8 cellular contexts compared by ENCODE assay signal in the genomic region with DNA sequence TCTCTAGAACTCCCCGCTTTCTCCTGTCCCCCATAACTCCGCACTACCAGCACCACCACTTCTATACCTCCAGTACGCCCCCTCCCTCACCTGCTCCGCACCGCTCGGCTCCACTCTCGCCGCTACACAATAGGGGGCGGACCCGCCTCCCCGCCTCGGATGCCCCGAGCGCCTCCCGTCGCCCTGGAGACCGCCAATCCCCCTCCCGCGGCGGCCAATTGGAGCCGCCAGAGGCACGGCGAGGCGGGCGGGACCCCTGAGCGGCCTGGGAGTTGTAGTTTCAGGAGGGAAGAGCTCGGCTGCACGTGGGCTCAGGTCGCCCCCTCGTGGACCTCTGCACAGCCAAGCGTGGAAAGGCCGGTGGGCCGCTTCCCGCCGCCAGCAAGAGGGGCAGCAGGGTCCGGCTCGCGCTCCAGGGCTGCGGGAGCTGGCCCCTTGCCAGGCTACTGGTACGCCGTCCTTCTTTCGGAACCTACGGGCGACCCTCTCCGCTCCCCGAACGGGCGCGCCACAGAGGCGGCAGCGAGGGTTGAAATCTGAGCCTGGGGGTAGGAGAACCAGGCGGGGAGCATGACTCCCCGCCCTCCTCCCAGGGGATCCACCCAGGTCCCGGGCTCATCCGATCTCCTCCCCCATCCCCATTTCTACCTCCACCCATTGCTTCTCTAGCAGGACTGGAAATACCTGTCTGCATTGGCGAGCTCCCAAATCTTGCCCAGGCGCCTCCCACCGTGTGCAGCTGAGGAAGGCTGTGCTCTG.
A peak's percentile ranks its signal among the peaks of the same experiment; 100 is the strongest.
DNase-seq lines count a peak whose midpoint lies in the region; ATAC-seq and TF ChIP-seq lines count a peak whose summit lies in the region.

A gene with protein sequence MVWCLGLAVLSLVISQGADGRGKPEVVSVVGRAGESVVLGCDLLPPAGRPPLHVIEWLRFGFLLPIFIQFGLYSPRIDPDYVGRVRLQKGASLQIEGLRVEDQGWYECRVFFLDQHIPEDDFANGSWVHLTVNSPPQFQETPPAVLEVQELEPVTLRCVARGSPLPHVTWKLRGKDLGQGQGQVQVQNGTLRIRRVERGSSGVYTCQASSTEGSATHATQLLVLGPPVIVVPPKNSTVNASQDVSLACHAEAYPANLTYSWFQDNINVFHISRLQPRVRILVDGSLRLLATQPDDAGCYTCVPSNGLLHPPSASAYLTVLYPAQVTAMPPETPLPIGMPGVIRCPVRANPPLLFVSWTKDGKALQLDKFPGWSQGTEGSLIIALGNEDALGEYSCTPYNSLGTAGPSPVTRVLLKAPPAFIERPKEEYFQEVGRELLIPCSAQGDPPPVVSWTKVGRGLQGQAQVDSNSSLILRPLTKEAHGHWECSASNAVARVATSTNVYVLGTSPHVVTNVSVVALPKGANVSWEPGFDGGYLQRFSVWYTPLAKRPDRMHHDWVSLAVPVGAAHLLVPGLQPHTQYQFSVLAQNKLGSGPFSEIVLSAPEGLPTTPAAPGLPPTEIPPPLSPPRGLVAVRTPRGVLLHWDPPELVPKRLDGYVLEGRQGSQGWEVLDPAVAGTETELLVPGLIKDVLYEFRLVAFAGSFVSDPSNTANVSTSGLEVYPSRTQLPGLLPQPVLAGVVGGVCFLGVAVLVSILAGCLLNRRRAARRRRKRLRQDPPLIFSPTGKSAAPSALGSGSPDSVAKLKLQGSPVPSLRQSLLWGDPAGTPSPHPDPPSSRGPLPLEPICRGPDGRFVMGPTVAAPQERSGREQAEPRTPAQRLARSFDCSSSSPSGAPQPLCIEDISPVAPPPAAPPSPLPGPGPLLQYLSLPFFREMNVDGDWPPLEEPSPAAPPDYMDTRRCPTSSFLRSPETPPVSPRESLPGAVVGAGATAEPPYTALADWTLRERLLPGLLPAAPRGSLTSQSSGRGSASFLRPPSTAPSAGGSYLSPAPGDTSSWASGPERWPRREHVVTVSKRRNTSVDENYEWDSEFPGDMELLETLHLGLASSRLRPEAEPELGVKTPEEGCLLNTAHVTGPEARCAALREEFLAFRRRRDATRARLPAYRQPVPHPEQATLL (minus strand): TSS at position 131 of the 759 bp plus-strand sequence. CDS start 2,159 bp downstream, outside the sequence.

- TF ChIP-seq CTCF in epithelial cell of esophagus (IDR thresholded peaks at IDR 0.05; ENCODE audit: insufficient read depth, low read depth, low read length, missing control alignments) = peak; percentile 33

- ATAC-seq in HG02884 (IDR thresholded peaks at IDR 0.05; ENCODE audit: unreplicated experiment) = peak; percentile 58
- ATAC-seq in HG03342 (IDR thresholded peaks at IDR 0.05; ENCODE audit: unreplicated experiment) = no peak

- peak within 1 kb of the TSS; percentile 65 for H3K4me3 ChIP-seq in epithelial cell of esophagus (ENCODE audit: low read length)

- DNase-seq in COR-L47 (lab: John Stamatoyannopoulos, UW) (peak; percentile 94), NCI-H526 treated with DMSO at 0.1 percent for 48 hours (lab: John Stamatoyannopoulos, UW) (peak; percentile 98), epithelial cell of esophagus (ENCODE audit: low read depth) (peak; percentile 99), midbrain (lab: John Stamatoyannopoulos, UW) (peak; percentile 66)
- peak; percentile 91 for DNase-seq in activated CD8-positive, alpha-beta memory T cell treated with anti-CD3 and anti-CD28 coated beads, Interleukin-2, amount 50 U/mL, for 4 hours
- peak; percentile 70 to 72 for DNase-seq in stimulated activated CD8-positive, alpha-beta memory T cell treated with anti-CD3 and anti-CD28 coated beads, Interleukin-15, amount 100 ng/mL, for 4 hours (ENCODE audit: low read depth in 2 of 2)
